Comparison of ENCODE assay signal across 10 cellular contexts in genomic region chr12:121145221-121145620, GRCh38. TPM values are rescaled to one million over a fixed set of nuclear protein-coding genes. Genes with fewer than 3 reads are reported as not detected.
A peak's percentile ranks its signal among the peaks of the same experiment; 100 is the strongest.
DNase-seq lines count a peak whose midpoint lies in the region; ATAC-seq and FAIRE-seq lines count a peak whose summit lies in the region.
"Had no signal": no experiment of that assay in that cellular context is flagged by ENCODE, and none has a peak within 500 bp of the region (broad histone marks: within the 10 kb centered on the region; RNA-seq: fewer than 3 reads in every experiment).

No MANE protein-coding gene starts in this region.

- H3K27ac Mint-ChIP-seq in activated T-cell treated with anti-CD3 and anti-CD28 coated beads, Interleukin-2, amount 50 U/mL, for 24 hours, result peak overlapping the region; percentile 78
- peak overlapping the region; percentile 85 for H3K27ac Mint-ChIP-seq in T-helper 2 cell treated with Interferon-gamma antibody and Interleukin-4, amounts not matched to agents 5 μg/mL and 100 μg/mL, for 36 hours
- H3K27ac Mint-ChIP-seq in stimulated activated effector memory CD8-positive, alpha-beta T cell treated with anti-CD3 and anti-CD28 coated beads, Interleukin-12 subunit alpha, Interleukin-12 subunit beta, amount 100 ng/mL, for 72 hours, result peak overlapping the region; percentile 87

- peaks cover 25% of the 10 kb centered on the region for H3K4me1 Mint-ChIP-seq in activated T-cell treated with anti-CD3 and anti-CD28 coated beads, Interleukin-2, amount 50 U/mL, for 24 hours (ENCODE audit: low read depth)
- peaks cover 26% of the 10 kb centered on the region for H3K4me1 Mint-ChIP-seq in T-helper 2 cell treated with Interferon-gamma antibody and Interleukin-4, amounts not matched to agents 5 μg/mL and 100 μg/mL, for 36 hours (ENCODE audit: low read depth)
- peaks cover 31% of the 10 kb centered on the region for H3K4me1 Mint-ChIP-seq in stimulated activated effector memory CD8-positive, alpha-beta T cell treated with anti-CD3 and anti-CD28 coated beads, Interleukin-12 subunit alpha, Interleukin-12 subunit beta, amount 100 ng/mL, for 72 hours

- no peak for DNase-seq in activated T-cell treated with anti-CD3 and anti-CD28 coated beads, Interleukin-2, amount 50 U/mL, for 24 hours
- DNase-seq in activated T-cell treated with anti-CD3 and anti-CD28 coated beads for 4 hours (no peak), caudate nucleus (lab: John Stamatoyannopoulos, UW) (no peak), NCI-H510A treated with DMSO at 0.1 percent for 48 hours (lab: John Stamatoyannopoulos, UW) (no peak), frontal cortex (ENCODE audit: low spot score in 2 of 2) (no peak)
- peak; percentile 27 for DNase-seq in T-helper 2 cell treated with Interferon-gamma antibody and Interleukin-4, amounts not matched to agents 5 μg/mL and 100 μg/mL, for 36 hours (ENCODE audit: low spot score)
- DNase-seq in stimulated activated effector memory CD8-positive, alpha-beta T cell treated with anti-CD3 and anti-CD28 coated beads, Interleukin-12 subunit alpha, Interleukin-12 subunit beta, amount 100 ng/mL, for 72 hours (ENCODE audit: low spot score in 2 of 2), result no peak
- DNase-seq: NCI-H2171, pancreas had no signal

- ATAC-seq in stimulated activated effector memory CD8-positive, alpha-beta T cell treated with anti-CD3 and anti-CD28 coated beads, Interleukin-12 subunit alpha, Interleukin-12 subunit beta, amount 100 ng/mL, for 72 hours, result peak; percentile 85
- no peak for ATAC-seq in HG03378 (IDR thresholded peaks at IDR 0.05; ENCODE audit: unreplicated experiment)

- no peak for FAIRE-seq in frontal cortex (lab: Jason Lieb, UNC)
- FAIRE-seq: pancreas had no signal

- no peaks in the 10 kb centered on the region for H3K36me3 Mint-ChIP-seq in activated T-cell treated with anti-CD3 and anti-CD28 coated beads, Interleukin-2, amount 50 U/mL, for 24 hours (ENCODE audit: low read depth)
- H3K36me3 Mint-ChIP-seq in T-helper 2 cell treated with Interferon-gamma antibody and Interleukin-4, amounts not matched to agents 5 μg/mL and 100 μg/mL, for 36 hours (ENCODE audit: low read depth), result peaks cover 43% of the 10 kb centered on the region
- no peaks in the 10 kb centered on the region for H3K36me3 Mint-ChIP-seq in stimulated activated effector memory CD8-positive, alpha-beta T cell treated with anti-CD3 and anti-CD28 coated beads, Interleukin-12 subunit alpha, Interleukin-12 subunit beta, amount 100 ng/mL, for 72 hours

- H3K27ac ChIP-seq in caudate nucleus (ENCODE audit: low read depth, low read length), result peak overlapping the region; percentile 16

- no peaks in the 10 kb centered on the region for H3K9me3 Mint-ChIP-seq in activated T-cell treated with anti-CD3 and anti-CD28 coated beads, Interleukin-2, amount 50 U/mL, for 24 hours
- H3K9me3 Mint-ChIP-seq in T-helper 2 cell treated with Interferon-gamma antibody and Interleukin-4, amounts not matched to agents 5 μg/mL and 100 μg/mL, for 36 hours, result peaks cover 5% of the 10 kb centered on the region
- H3K9me3 Mint-ChIP-seq in stimulated activated effector memory CD8-positive, alpha-beta T cell treated with anti-CD3 and anti-CD28 coated beads, Interleukin-12 subunit alpha, Interleukin-12 subunit beta, amount 100 ng/mL, for 72 hours, result peaks cover 4% of the 10 kb centered on the region

- no peak overlapping the region for H3K4me3 Mint-ChIP-seq in activated T-cell treated with anti-CD3 and anti-CD28 coated beads, Interleukin-2, amount 50 U/mL, for 24 hours
- peak overlapping the region; percentile 19 for H3K4me3 Mint-ChIP-seq in T-helper 2 cell treated with Interferon-gamma antibody and Interleukin-4, amounts not matched to agents 5 μg/mL and 100 μg/mL, for 36 hours
- H3K4me3 Mint-ChIP-seq in stimulated activated effector memory CD8-positive, alpha-beta T cell treated with anti-CD3 and anti-CD28 coated beads, Interleukin-12 subunit alpha, Interleukin-12 subunit beta, amount 100 ng/mL, for 72 hours, result peak overlapping the region; percentile 55

- H3K27me3 Mint-ChIP-seq in activated T-cell treated with anti-CD3 and anti-CD28 coated beads, Interleukin-2, amount 50 U/mL, for 24 hours, result no peaks in the 10 kb centered on the region
- no peaks in the 10 kb centered on the region for H3K27me3 Mint-ChIP-seq in T-helper 2 cell treated with Interferon-gamma antibody and Interleukin-4, amounts not matched to agents 5 μg/mL and 100 μg/mL, for 36 hours (ENCODE audit: low read depth)

RNA-seq across cellular contexts. Expression of gene P2RX7, which starts 12.5 kb away (rescaled TPM):
- total RNA-seq in frontal cortex, result 1.2 TPM
